In the genomic region with DNA sequence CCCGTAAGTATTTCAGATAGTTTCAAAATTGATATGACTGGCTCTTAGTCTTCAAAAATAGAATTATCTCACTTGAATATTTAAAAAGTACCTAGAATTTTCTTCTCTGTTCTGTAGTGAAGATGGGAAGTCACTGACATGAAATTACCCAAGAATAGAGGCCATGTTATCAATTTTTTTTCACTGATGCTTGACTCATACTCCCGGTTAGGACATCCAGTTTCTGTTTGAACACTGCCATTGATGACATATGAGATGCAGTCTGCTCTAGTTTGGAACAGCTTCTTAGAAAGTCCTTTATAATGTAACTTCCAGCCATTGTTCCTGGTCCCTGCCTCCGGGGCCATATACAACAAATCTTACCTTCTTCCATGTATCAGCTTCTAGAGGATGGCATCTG, we compare ENCODE assay signal across 10 cellular contexts. TPM values are rescaled to one million over a fixed set of nuclear protein-coding genes. Genes with fewer than 3 reads are reported as not detected.
A peak's percentile ranks its signal among the peaks of the same experiment; 100 is the strongest.
DNase-seq lines count a peak whose midpoint lies in the region; ATAC-seq and TF ChIP-seq lines count a peak whose summit lies in the region.
"Had no signal": no experiment of that assay in that cellular context is flagged by ENCODE, and none has a peak within 500 bp of the region (broad histone marks: within the 10 kb centered on the region; RNA-seq: fewer than 3 reads in every experiment).

No MANE protein-coding gene starts in this region.

- TF ChIP-seq EP300 in esophagus muscularis mucosa (IDR thresholded peaks at IDR 0.05) (no peak), sigmoid colon (IDR thresholded peaks at IDR 0.05) (no peak)

- ATAC-seq in GM18907 (IDR thresholded peaks at IDR 0.05; ENCODE audit: unreplicated experiment) = peak; percentile 68
- peak; percentile 56 for ATAC-seq in HG03103 (IDR thresholded peaks at IDR 0.05; ENCODE audit: low read depth, unreplicated experiment)

- H3K9me3 ChIP-seq in esophagus muscularis mucosa (no peaks in the 10 kb centered on the region), sigmoid colon (no peaks in the 10 kb centered on the region)
- H3K9me3 ChIP-seq: pancreas, upper lobe of left lung had no signal

- peak overlapping the region in 3 of 4 donors; percentile 14 to 37 (median 20) for H3K27ac ChIP-seq in esophagus muscularis mucosa (replicated peaks in 1 of 4)
- peak overlapping the region in 1 of 4 donors; percentile 5 for H3K27ac ChIP-seq in sigmoid colon
- H3K27ac ChIP-seq in dorsolateral prefrontal cortex = no peak overlapping the region
- H3K27ac ChIP-seq: pancreas, upper lobe of left lung had no signal

- intact Hi-C loops in esophagus muscularis mucosa (cut with DNase I) (no loop called here), sigmoid colon (cut with DNase I) (no loop called here), dorsolateral prefrontal cortex (cut with DNase I) (no loop called here)

- TF ChIP-seq POLR2A in esophagus muscularis mucosa (IDR thresholded peaks at IDR 0.05; ENCODE audit: low read depth) = no peak
- TF ChIP-seq POLR2A in sigmoid colon (IDR thresholded peaks at IDR 0.05) = no peak

- peak; percentile 27 for DNase-seq in AG08396 (ENCODE audit: low spot score)
- DNase-seq in esophagus muscularis mucosa (ENCODE audit: extremely low spot score) = no peak
- DNase-seq in sigmoid colon = no peak
- DNase-seq in stimulated activated CD4-positive, alpha-beta T cell treated with anti-CD3 and anti-CD28 coated beads, Interleukin-1b, Interleukin-23, amount 100 ng/mL, for 48 hours = no peak
- DNase-seq in dorsolateral prefrontal cortex = no peak
- no peak for DNase-seq in NCI-H226
- DNase-seq: pancreas, upper lobe of left lung had no signal

- H3K4me1 ChIP-seq in esophagus muscularis mucosa (peaks cover 27 to 59% (median 57%) of the 10 kb centered on the region in 4 donors), sigmoid colon (peaks cover 0 to 38% (median 26%) of the 10 kb centered on the region in 4 donors)
- H3K4me1 ChIP-seq: pancreas had no signal

- TF ChIP-seq CTCF in esophagus muscularis mucosa (IDR thresholded peaks at IDR 0.05) (no peak), sigmoid colon (IDR thresholded peaks at IDR 0.05) (no peak), dorsolateral prefrontal cortex (IDR thresholded peaks at IDR 0.05 in 54 of 56, conservative IDR thresholded peaks at IDR 0.05 in 2 of 56; ENCODE audit: low read depth in 1 of 56, partially characterized antibody in 56 of 56) (no peak)

- H3K4me3 ChIP-seq in esophagus muscularis mucosa (no peak overlapping the region), sigmoid colon (no peak overlapping the region), dorsolateral prefrontal cortex (no peak overlapping the region)
- H3K4me3 ChIP-seq: pancreas, upper lobe of left lung had no signal

- 64% methylated on average over 3 of the region's 3 CpGs for WGBS in esophagus muscularis mucosa
- WGBS in sigmoid colon, 2 donors = 80 to 86% methylated on average over 3 of the region's 3 CpGs

- H3K36me3 ChIP-seq in esophagus muscularis mucosa = peaks cover 0 to 10% (median 1%) of the 10 kb centered on the region in 4 donors
- H3K36me3 ChIP-seq in sigmoid colon = peaks cover 0 to 13% (median 0%) of the 10 kb centered on the region in 4 donors
- H3K36me3 ChIP-seq: pancreas had no signal

- H3K27me3 ChIP-seq in esophagus muscularis mucosa (no peaks in the 10 kb centered on the region), sigmoid colon (no peaks in the 10 kb centered on the region), dorsolateral prefrontal cortex (no peaks in the 10 kb centered on the region)
- H3K27me3 ChIP-seq: pancreas, upper lobe of left lung had no signal

RNA-seq across cellular contexts. Expression of gene MAP3K20, which starts 26.0 kb away (rescaled TPM):
- total RNA-seq in esophagus muscularis mucosa (100 to 1,000 TPM; 238 to 335 (median 267) TPM), sigmoid colon (100 to 1,000 TPM; 189 to 255 (median 219) TPM), dorsolateral prefrontal cortex (10 to 100 TPM in 116 of 120 experiments, 1 to 10 TPM in 4; 9.4 to 38.2 (median 15.2) TPM)
- 10 to 100 TPM in 1 of 3 donors, 1 to 10 TPM in 2; 6.2 to 29.6 (median 9.6) TPM for polyA plus RNA-seq in sigmoid colon

Comparison
In these comparisons a context has a peak if more than half of its experiments do, and no peak if none do; other contexts are left out.
1. H3K27ac ChIP-seq: peak in esophagus muscularis mucosa (3 of 4); none in dorsolateral prefrontal cortex (0 of 59).
2. RNA of gene MAP3K20, which starts 26.0 kb away (total RNA-seq): 238 to 335 TPM in esophagus muscularis mucosa and 189 to 255 TPM in sigmoid colon; 9.4 to 38.2 TPM in dorsolateral prefrontal cortex; every median in the first group is over 4 times any median in the second.